33 cellular contexts compared by ENCODE assay signal in genomic region chr6:130303436-130303835, GRCh38.
DNase-seq lines count a peak whose midpoint lies in the region; FAIRE-seq and TF ChIP-seq lines count a peak whose summit lies in the region.
"Had no signal": no experiment of that assay in that cellular context is flagged by ENCODE, and none has a peak within 500 bp of the region (broad histone marks: within the 10 kb centered on the region; RNA-seq: fewer than 3 reads in every experiment).

No MANE protein-coding gene starts in this region.

- no peak overlapping the region for H3K4me3 Mint-ChIP-seq in astrocyte (ENCODE audit: unreplicated experiment)
- H3K4me3 Mint-ChIP-seq in T-helper 2 cell treated with Interferon-gamma antibody and Interleukin-4, amounts not matched to agents 5 μg/mL and 100 μg/mL, for 36 hours = no peak overlapping the region
- H3K4me3 Mint-ChIP-seq: activated B cell treated with CpG ODN at 0.5 μM for 24 hours; activated naive CD8-positive, alpha-beta T cell treated with anti-CD3 and anti-CD28 coated beads, Interleukin-2, amount 50 U/mL, for 24 hours; neural progenitor cell; stimulated activated memory B cell treated with anti-CD40 and anti-IgM and Interleukin-4, amounts not matched to agents 10 μg/mL and 1 μg/mL and 100 μg/mL, for 72 hours; T-cell had no signal

- peaks cover 8% of the 10 kb centered on the region for H3F3A ChIP-seq in GM23248 (ENCODE audit: insufficient read depth)

- H3K36me3 ChIP-seq in GM23248 (ENCODE audit: low read depth) = no peaks in the 10 kb centered on the region
- no peaks in the 10 kb centered on the region for H3K36me3 ChIP-seq in astrocyte (ENCODE audit: insufficient read depth, low read length)
- H3K36me3 ChIP-seq: BE2C, neural progenitor cell, pancreas, SJCRH30, upper lobe of left lung had no signal

- no peak overlapping the region for H3K27ac ChIP-seq in GM23248
- H3K27ac ChIP-seq in astrocyte (ENCODE audit: low read depth, low read length) = no peak overlapping the region
- H3K27ac ChIP-seq: body of pancreas, foreskin keratinocyte, neural progenitor cell, pancreas, SJCRH30, upper lobe of left lung had no signal

- H3K9me2 ChIP-seq in GM23248 (ENCODE audit: insufficient read depth) = no peaks in the 10 kb centered on the region; the same call in 1 of the 2 replicates

- H3K9me3 ChIP-seq in GM23248 (ENCODE audit: low read depth) = no peaks in the 10 kb centered on the region
- H3K9me3 ChIP-seq in astrocyte (ENCODE audit: insufficient read depth, low read depth, low read length) = no peaks in the 10 kb centered on the region
- H3K9me3 ChIP-seq: BE2C, body of pancreas, pancreas, upper lobe of left lung had no signal

- H3K4me2 ChIP-seq in GM23248 (ENCODE audit: unreplicated experiment) = peak overlapping the region; percentile 60
- no peak overlapping the region for H3K4me2 ChIP-seq in astrocyte (ENCODE audit: low read length)
- H3K4me2 ChIP-seq: neural progenitor cell had no signal

- H3K4me3 ChIP-seq in GM23248 (no peak overlapping the region), astrocyte (ENCODE audit: insufficient read depth, low read depth, low read length) (no peak overlapping the region)
- H3K4me3 ChIP-seq: body of pancreas, neural progenitor cell, pancreas, SJCRH30, upper lobe of left lung had no signal

- no peaks in the 10 kb centered on the region for H3K79me2 ChIP-seq in GM23248 (ENCODE audit: insufficient read depth)
- H3K79me2 ChIP-seq in astrocyte (ENCODE audit: insufficient read depth, low read length) = peaks cover 4% of the 10 kb centered on the region

- H2AFZ ChIP-seq in GM23248 (no peak overlapping the region), astrocyte (ENCODE audit: low read depth, low read length) (no peak overlapping the region)
- H2AFZ ChIP-seq: neural progenitor cell had no signal

- TF ChIP-seq CTCF in astrocyte (IDR thresholded peaks at IDR 0.05; ENCODE audit: insufficient read depth, low read depth, low read length) = no peak

- H4K20me1 ChIP-seq in GM23248 (ENCODE audit: insufficient read depth) = no peaks in the 10 kb centered on the region
- no peaks in the 10 kb centered on the region for H4K20me1 ChIP-seq in astrocyte (ENCODE audit: insufficient read depth, low read length)

- no peaks in the 10 kb centered on the region for H3K27me3 Mint-ChIP-seq in astrocyte (ENCODE audit: low read depth, unreplicated experiment)
- peaks cover 25% of the 10 kb centered on the region for H3K27me3 Mint-ChIP-seq in T-helper 2 cell treated with Interferon-gamma antibody and Interleukin-4, amounts not matched to agents 5 μg/mL and 100 μg/mL, for 36 hours (ENCODE audit: low read depth)
- H3K27me3 Mint-ChIP-seq: activated B cell treated with CpG ODN at 0.5 μM for 24 hours; activated naive CD8-positive, alpha-beta T cell treated with anti-CD3 and anti-CD28 coated beads, Interleukin-2, amount 50 U/mL, for 24 hours; stimulated activated memory B cell treated with anti-CD40 and anti-IgM and Interleukin-4, amounts not matched to agents 10 μg/mL and 1 μg/mL and 100 μg/mL, for 72 hours had no signal

- no peaks in the 10 kb centered on the region for H3K9me3 Mint-ChIP-seq in astrocyte (ENCODE audit: unreplicated experiment)
- H3K9me3 Mint-ChIP-seq in T-helper 2 cell treated with Interferon-gamma antibody and Interleukin-4, amounts not matched to agents 5 μg/mL and 100 μg/mL, for 36 hours = peaks cover 14% of the 10 kb centered on the region

- in situ Hi-C loops in GM23248 (cut with MboI) = loop anchor here (25.0 kb wide), 1 partner anchor 534 kb away; the partner anchor contains the start of gene SMLR1

- H3K36me3 Mint-ChIP-seq in astrocyte (ENCODE audit: low read depth, unreplicated experiment) = no peaks in the 10 kb centered on the region
- peaks cover 4% of the 10 kb centered on the region for H3K36me3 Mint-ChIP-seq in T-helper 2 cell treated with Interferon-gamma antibody and Interleukin-4, amounts not matched to agents 5 μg/mL and 100 μg/mL, for 36 hours (ENCODE audit: low read depth)
- H3K36me3 Mint-ChIP-seq: neural progenitor cell, T-cell had no signal

- no peak overlapping the region for H3K27ac Mint-ChIP-seq in astrocyte (ENCODE audit: unreplicated experiment)
- H3K27ac Mint-ChIP-seq in T-helper 2 cell treated with Interferon-gamma antibody and Interleukin-4, amounts not matched to agents 5 μg/mL and 100 μg/mL, for 36 hours = no peak overlapping the region
- H3K27ac Mint-ChIP-seq: activated B cell treated with CpG ODN at 0.5 μM for 24 hours; activated naive CD8-positive, alpha-beta T cell treated with anti-CD3 and anti-CD28 coated beads, Interleukin-2, amount 50 U/mL, for 24 hours; neural progenitor cell; stimulated activated memory B cell treated with anti-CD40 and anti-IgM and Interleukin-4, amounts not matched to agents 10 μg/mL and 1 μg/mL and 100 μg/mL, for 72 hours; T-cell had no signal

- peaks cover 10% of the 10 kb centered on the region for H3K4me1 Mint-ChIP-seq in astrocyte (ENCODE audit: low read depth, unreplicated experiment)
- peaks cover 4% of the 10 kb centered on the region for H3K4me1 Mint-ChIP-seq in T-helper 2 cell treated with Interferon-gamma antibody and Interleukin-4, amounts not matched to agents 5 μg/mL and 100 μg/mL, for 36 hours (ENCODE audit: low read depth)
- H3K4me1 Mint-ChIP-seq: neural progenitor cell; stimulated activated memory B cell treated with anti-CD40 and anti-IgM and Interleukin-4, amounts not matched to agents 10 μg/mL and 1 μg/mL and 100 μg/mL, for 72 hours; T-cell had no signal

- H3K27me3 ChIP-seq in GM23248 (replicated peaks; ENCODE audit: insufficient read depth) (no peaks in the 10 kb centered on the region), astrocyte (ENCODE audit: insufficient read depth, low read length) (no peaks in the 10 kb centered on the region)
- H3K27me3 ChIP-seq: BE2C, body of pancreas, neural progenitor cell, pancreas, SJCRH30, upper lobe of left lung had no signal

- H3K4me1 ChIP-seq in GM23248 (ENCODE audit: insufficient read depth) (peaks cover 23% of the 10 kb centered on the region), astrocyte (ENCODE audit: insufficient read depth, low read length) (peaks cover 9% of the 10 kb centered on the region)
- H3K4me1 ChIP-seq: BE2C, body of pancreas, neural progenitor cell, pancreas, upper lobe of left lung had no signal

- H3K9ac ChIP-seq in GM23248 (no peak overlapping the region), astrocyte (ENCODE audit: low read length) (no peak overlapping the region)
- H3K9ac ChIP-seq: neural progenitor cell had no signal

- FAIRE-seq in astrocyte (lab: Jason Lieb, UNC) = no peak
- FAIRE-seq: endothelial cell of umbilical vein, keratinocyte had no signal

- DNase-seq in AG08395 (ENCODE audit: low spot score) (peak; percentile 46), GM23248 (peak; percentile 69), astrocyte (ENCODE audit: low read depth) (peak; percentile 62), fibroblast of peridontal ligament (ENCODE audit: extremely low read depth) (peak; percentile 92), dermis blood vessel endothelial cell (no peak), NCI-H2107 treated with DMSO at 0.1 percent for 48 hours (lab: John Stamatoyannopoulos, UW; ENCODE audit: unreplicated experiment) (no peak)
- no peak for DNase-seq in T-helper 2 cell treated with Interferon-gamma antibody and Interleukin-4, amounts not matched to agents 5 μg/mL and 100 μg/mL, for 36 hours (ENCODE audit: low spot score)
- no peak for DNase-seq in activated CD4-positive, alpha-beta T cell treated with anti-CD3 and anti-CD28 coated beads for 1 hour
- DNase-seq: 8988T; activated B cell treated with CpG ODN at 0.5 μM for 24 hours; activated CD8-positive, alpha-beta memory T cell treated with anti-CD3 and anti-CD28 coated beads, Interleukin-2, amount 50 U/mL, for 4 hours; activated naive CD4-positive, alpha-beta T cell; activated naive CD8-positive, alpha-beta T cell treated with anti-CD3 and anti-CD28 coated beads, Interleukin-2, amount 50 U/mL, for 24 hours; BE2C; body of pancreas; cerebellar nuclear complex; DMS153; head of caudate nucleus; left ventricle myocardium superior; NCI-H1092; NCI-H1694 treated with DMSO at 0.1 percent for 48 hours; NCI-H2171; NCI-H510A treated with DMSO at 0.1 percent for 48 hours; pancreas; retina; SJCRH30; T-cell; upper lobe of left lung had no signal

Comparison
In these comparisons a context has a peak if more than half of its experiments do, and no peak if none do; other contexts are left out.
1. DNase-seq: peak in AG08395 (single experiment), GM23248 (single experiment), astrocyte (single experiment) and fibroblast of peridontal ligament (single experiment); none in dermis blood vessel endothelial cell (single experiment), NCI-H2107 treated with DMSO at 0.1 percent for 48 hours (single experiment), T-helper 2 cell treated with Interferon-gamma antibody and Interleukin-4, amounts not matched to agents 5 μg/mL and 100 μg/mL, for 36 hours (single experiment) and activated CD4-positive, alpha-beta T cell treated with anti-CD3 and anti-CD28 coated beads for 1 hour (single experiment).